2 cellular contexts compared by ENCODE assay signal in the genomic region with DNA sequence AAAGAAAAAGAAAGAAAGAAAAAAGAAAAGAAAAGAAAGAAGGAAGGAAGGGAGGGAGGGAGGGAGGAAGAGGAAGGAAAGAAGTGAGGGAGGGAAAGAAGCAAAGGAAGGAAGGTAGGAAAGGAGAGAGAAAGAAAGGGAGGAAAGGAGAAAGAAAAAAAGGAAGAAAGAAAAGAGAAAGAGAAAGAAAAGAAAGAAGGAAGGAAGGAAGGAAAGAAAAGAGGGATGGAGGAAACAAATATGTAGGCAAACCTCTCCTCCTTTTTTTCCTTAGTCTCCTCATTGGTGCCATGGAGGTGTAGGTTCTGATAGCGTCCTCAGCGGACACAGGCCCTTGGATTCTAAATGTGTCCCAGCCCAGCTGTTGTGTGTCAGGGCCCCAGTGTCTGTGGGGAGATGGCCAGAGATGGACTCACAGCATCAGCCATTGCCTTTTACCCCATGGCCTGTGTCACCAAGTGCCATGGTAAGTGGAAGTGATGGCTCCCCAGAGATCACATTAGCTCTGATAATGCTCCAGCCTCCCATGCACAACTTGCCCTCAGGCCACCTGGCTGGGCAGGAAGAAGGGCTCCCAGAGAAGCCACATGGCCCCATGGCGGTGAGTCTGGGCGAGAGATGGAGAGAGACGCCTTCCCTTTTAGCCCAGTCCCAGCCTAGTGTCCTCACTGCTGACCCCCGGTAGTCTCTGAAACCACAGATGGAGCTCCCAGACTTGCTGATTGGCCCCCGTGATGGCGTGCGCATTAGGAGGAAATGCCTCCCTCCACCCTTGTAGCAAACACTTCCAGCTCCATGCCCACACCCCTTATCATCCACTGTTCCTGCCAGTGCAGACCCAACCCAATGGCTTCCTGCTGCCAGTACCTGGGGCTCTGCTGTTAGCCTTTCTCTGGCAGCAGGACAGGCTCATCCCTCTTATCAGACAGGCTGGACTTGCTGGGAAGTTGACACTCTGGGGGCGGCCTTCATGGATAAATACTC.
TF ChIP-seq lines count a peak whose summit lies in the region.

No MANE protein-coding gene starts in this region.

TF ChIP-seq in HepG2, 621 proteins besides CTCF, POLR2A, EP300 and RAD21:
- TF ChIP-seq, protein P1, sequence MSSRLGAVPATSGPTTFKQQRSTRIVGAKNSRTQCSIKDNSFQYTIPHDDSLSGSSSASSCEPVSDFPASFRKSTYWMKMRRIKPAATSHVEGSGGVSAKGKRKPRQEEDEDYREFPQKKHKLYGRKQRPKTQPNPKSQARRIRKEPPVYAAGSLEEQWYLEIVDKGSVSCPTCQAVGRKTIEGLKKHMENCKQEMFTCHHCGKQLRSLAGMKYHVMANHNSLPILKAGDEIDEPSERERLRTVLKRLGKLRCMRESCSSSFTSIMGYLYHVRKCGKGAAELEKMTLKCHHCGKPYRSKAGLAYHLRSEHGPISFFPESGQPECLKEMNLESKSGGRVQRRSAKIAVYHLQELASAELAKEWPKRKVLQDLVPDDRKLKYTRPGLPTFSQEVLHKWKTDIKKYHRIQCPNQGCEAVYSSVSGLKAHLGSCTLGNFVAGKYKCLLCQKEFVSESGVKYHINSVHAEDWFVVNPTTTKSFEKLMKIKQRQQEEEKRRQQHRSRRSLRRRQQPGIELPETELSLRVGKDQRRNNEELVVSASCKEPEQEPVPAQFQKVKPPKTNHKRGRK (CRISPR knock-in tag; IDR thresholded peaks at IDR 0.05): peak; percentile 72
- TF ChIP-seq SMAD9 (CRISPR knock-in tag; IDR thresholded peaks at IDR 0.05): no peak

TF ChIP-seq in SK-N-SH treated with all-trans-retinoic acid at 6 μM for 48 hours, 23 proteins besides CTCF, POLR2A, EP300 and RAD21:
- TF ChIP-seq GLIS3 (CRISPR knock-in tag; IDR thresholded peaks at IDR 0.05): no peak
- TF ChIP-seq ZFP3 (CRISPR knock-in tag; IDR thresholded peaks at IDR 0.05): no peak
- TF ChIP-seq, protein P2, sequence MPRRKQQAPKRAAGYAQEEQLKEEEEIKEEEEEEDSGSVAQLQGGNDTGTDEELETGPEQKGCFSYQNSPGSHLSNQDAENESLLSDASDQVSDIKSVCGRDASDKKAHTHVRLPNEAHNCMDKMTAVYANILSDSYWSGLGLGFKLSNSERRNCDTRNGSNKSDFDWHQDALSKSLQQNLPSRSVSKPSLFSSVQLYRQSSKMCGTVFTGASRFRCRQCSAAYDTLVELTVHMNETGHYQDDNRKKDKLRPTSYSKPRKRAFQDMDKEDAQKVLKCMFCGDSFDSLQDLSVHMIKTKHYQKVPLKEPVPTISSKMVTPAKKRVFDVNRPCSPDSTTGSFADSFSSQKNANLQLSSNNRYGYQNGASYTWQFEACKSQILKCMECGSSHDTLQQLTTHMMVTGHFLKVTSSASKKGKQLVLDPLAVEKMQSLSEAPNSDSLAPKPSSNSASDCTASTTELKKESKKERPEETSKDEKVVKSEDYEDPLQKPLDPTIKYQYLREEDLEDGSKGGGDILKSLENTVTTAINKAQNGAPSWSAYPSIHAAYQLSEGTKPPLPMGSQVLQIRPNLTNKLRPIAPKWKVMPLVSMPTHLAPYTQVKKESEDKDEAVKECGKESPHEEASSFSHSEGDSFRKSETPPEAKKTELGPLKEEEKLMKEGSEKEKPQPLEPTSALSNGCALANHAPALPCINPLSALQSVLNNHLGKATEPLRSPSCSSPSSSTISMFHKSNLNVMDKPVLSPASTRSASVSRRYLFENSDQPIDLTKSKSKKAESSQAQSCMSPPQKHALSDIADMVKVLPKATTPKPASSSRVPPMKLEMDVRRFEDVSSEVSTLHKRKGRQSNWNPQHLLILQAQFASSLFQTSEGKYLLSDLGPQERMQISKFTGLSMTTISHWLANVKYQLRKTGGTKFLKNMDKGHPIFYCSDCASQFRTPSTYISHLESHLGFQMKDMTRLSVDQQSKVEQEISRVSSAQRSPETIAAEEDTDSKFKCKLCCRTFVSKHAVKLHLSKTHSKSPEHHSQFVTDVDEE (CRISPR knock-in tag; IDR thresholded peaks at IDR 0.05): peak; percentile 83; the same call in 1 of the 2 replicates
- TF ChIP-seq ZC3H10 (CRISPR knock-in tag; IDR thresholded peaks at IDR 0.05): no peak
- TF ChIP-seq TCF4 (CRISPR knock-in tag; IDR thresholded peaks at IDR 0.05; ENCODE audit: borderline replicate concordance): peak; percentile 97
- TF ChIP-seq OSR1 (CRISPR knock-in tag; IDR thresholded peaks at IDR 0.05): no peak
- TF ChIP-seq BACH2 (CRISPR knock-in tag; IDR thresholded peaks at IDR 0.05; ENCODE audit: borderline replicate concordance): 0 out of 2 replicates have a peak, but pooled peaks have one; percentile 20
- TF ChIP-seq ZNF565 (CRISPR knock-in tag; conservative IDR thresholded peaks at IDR 0.05; ENCODE audit: low read depth): no peak
- peak; percentile 63; the same call in 1 of the 2 replicates for TF ChIP-seq ZNF70 (CRISPR knock-in tag; IDR thresholded peaks at IDR 0.05)
- no peak for TF ChIP-seq TOX (CRISPR knock-in tag; IDR thresholded peaks at IDR 0.05; ENCODE audit: borderline replicate concordance)
- TF ChIP-seq ZNF8 (CRISPR knock-in tag; IDR thresholded peaks at IDR 0.05): 0 out of 2 replicates have a peak, but pooled peaks have one; percentile 27
- TF ChIP-seq, protein P3, sequence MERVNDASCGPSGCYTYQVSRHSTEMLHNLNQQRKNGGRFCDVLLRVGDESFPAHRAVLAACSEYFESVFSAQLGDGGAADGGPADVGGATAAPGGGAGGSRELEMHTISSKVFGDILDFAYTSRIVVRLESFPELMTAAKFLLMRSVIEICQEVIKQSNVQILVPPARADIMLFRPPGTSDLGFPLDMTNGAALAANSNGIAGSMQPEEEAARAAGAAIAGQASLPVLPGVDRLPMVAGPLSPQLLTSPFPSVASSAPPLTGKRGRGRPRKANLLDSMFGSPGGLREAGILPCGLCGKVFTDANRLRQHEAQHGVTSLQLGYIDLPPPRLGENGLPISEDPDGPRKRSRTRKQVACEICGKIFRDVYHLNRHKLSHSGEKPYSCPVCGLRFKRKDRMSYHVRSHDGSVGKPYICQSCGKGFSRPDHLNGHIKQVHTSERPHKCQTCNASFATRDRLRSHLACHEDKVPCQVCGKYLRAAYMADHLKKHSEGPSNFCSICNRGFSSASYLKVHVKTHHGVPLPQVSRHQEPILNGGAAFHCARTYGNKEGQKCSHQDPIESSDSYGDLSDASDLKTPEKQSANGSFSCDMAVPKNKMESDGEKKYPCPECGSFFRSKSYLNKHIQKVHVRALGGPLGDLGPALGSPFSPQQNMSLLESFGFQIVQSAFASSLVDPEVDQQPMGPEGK (CRISPR knock-in tag; IDR thresholded peaks at IDR 0.05; ENCODE audit: borderline replicate concordance): no peak
- TF ChIP-seq, protein P4, sequence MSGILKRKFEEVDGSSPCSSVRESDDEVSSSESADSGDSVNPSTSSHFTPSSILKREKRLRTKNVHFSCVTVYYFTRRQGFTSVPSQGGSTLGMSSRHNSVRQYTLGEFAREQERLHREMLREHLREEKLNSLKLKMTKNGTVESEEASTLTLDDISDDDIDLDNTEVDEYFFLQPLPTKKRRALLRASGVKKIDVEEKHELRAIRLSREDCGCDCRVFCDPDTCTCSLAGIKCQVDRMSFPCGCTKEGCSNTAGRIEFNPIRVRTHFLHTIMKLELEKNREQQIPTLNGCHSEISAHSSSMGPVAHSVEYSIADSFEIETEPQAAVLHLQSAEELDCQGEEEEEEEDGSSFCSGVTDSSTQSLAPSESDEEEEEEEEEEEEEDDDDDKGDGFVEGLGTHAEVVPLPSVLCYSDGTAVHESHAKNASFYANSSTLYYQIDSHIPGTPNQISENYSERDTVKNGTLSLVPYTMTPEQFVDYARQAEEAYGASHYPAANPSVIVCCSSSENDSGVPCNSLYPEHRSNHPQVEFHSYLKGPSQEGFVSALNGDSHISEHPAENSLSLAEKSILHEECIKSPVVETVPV (CRISPR knock-in tag; IDR thresholded peaks at IDR 0.05): no peak; the same call in 1 of the 2 replicates
